ENCODE assay signal across 10 cellular contexts in genomic region chr2:16171425-16171920, GRCh38.
"Had no signal": no experiment of that assay in that cellular context is flagged by ENCODE, and none has a peak within 500 bp of the region (broad histone marks: within the 10 kb centered on the region; RNA-seq: fewer than 3 reads in every experiment).

No MANE protein-coding gene starts in this region.

- H3K4me3 ChIP-seq: GM23248, K562 had no signal

- H3K4me3 Mint-ChIP-seq: H9 had no signal

- DNase-seq: GM23248, GOT3, H9, HCEC 1CT, IMR-90, KG1 had no signal

- H3K27ac Mint-ChIP-seq: H9 had no signal

- ATAC-seq: K562 had no signal

- H3K9ac ChIP-seq: GM23248 had no signal

- H3K9me3 Mint-ChIP-seq: H9 had no signal

- H3K27ac ChIP-seq: GM23248, HL-60 had no signal

- FAIRE-seq: H54, HTR-8/SVneo, K562 had no signal

- H2AFZ ChIP-seq: GM23248 had no signal
